20 cellular contexts compared by ENCODE assay signal in genomic region chr7:106054133-106054532, GRCh38.
"Had no signal": no experiment of that assay in that cellular context is flagged by ENCODE, and none has a peak within 500 bp of the region (broad histone marks: within the 10 kb centered on the region; RNA-seq: fewer than 3 reads in every experiment).

No MANE protein-coding gene starts in this region.

- H3K79me2 ChIP-seq: hepatocyte had no signal

- H3K27ac ChIP-seq: hepatocyte, left ventricle myocardium inferior, lower lobe of right lung, right atrium auricular region, testis, tibial nerve, upper lobe of right lung, vagina had no signal

- FAIRE-seq: endothelial cell of umbilical vein, kidney had no signal

- H3K27me3 ChIP-seq: right atrium auricular region, testis, tibial nerve, upper lobe of right lung, vagina had no signal

- H3K4me2 ChIP-seq: hepatocyte, smooth muscle cell had no signal

- H3K4me3 ChIP-seq: hepatocyte, left ventricle myocardium inferior, lower lobe of right lung, right atrium auricular region, smooth muscle cell, testis, tibial nerve, upper lobe of right lung, vagina had no signal

- H2AFZ ChIP-seq: hepatocyte had no signal

- ATAC-seq: left cardiac atrium; lower lobe of right lung; natural killer cell; stimulated activated effector memory CD8-positive, alpha-beta T cell treated with anti-CD3 and anti-CD28 coated beads, Interleukin-12 subunit alpha, Interleukin-12 subunit beta, amount 100 ng/mL, for 72 hours; stimulated activated naive CD8-positive, alpha-beta T cell treated with anti-CD3 and anti-CD28 coated beads, Interleukin-15, amount 100 ng/mL, for 72 hours; upper lobe of right lung had no signal

- H3K36me3 ChIP-seq: left ventricle myocardium inferior, lower lobe of right lung, right atrium auricular region, tibial nerve, upper lobe of right lung, vagina had no signal

- DNase-seq: dermis blood vessel endothelial cell; erythroblast; foreskin melanocyte; kidney; left cardiac atrium; left ventricle myocardium inferior; lower lobe of right lung; natural killer cell; stimulated activated CD4-positive, alpha-beta T cell treated with anti-CD3 and anti-CD28 coated beads, Interleukin-4, amount 100 ng/mL, for 1 hour; stimulated activated CD8-positive, alpha-beta memory T cell treated with anti-CD3 and anti-CD28 coated beads, Interleukin-4, amount 100 ng/mL, for 48 hours; stimulated activated naive CD8-positive, alpha-beta T cell treated with anti-CD3 and anti-CD28 coated beads, Interleukin-15, amount 100 ng/mL, for 72 hours; testis; upper lobe of right lung had no signal

- H3K9me3 ChIP-seq: lower lobe of right lung, right atrium auricular region, testis, tibial nerve, upper lobe of right lung, vagina had no signal
